In genomic region chr7:69412331-69413146, GRCh38 we compare ENCODE assay signal across 10 cellular contexts.
DNase-seq lines count a peak whose midpoint lies in the region; ATAC-seq and TF ChIP-seq lines count a peak whose summit lies in the region.
"Had no signal": no experiment of that assay in that cellular context is flagged by ENCODE, and none has a peak within 500 bp of the region (broad histone marks: within the 10 kb centered on the region; RNA-seq: fewer than 3 reads in every experiment).

No MANE protein-coding gene starts in this region.

- no peak overlapping the region for H3K4me3 Mint-ChIP-seq in activated CD4-positive, alpha-beta T cell treated with anti-CD3 and anti-CD28 coated beads, Interleukin-2, amount 10 ng/mL, durations not matched to agents 24 days and 14 days
- no peak overlapping the region for H3K4me3 Mint-ChIP-seq in activated naive CD8-positive, alpha-beta T cell treated with anti-CD3 and anti-CD28 coated beads for 36 hours
- no peak overlapping the region for H3K4me3 Mint-ChIP-seq in naive B cell

- intact Hi-C loops in activated CD4-positive, alpha-beta T cell treated with anti-CD3 and anti-CD28 coated beads, Interleukin-2, amount 10 ng/mL, durations not matched to agents 24 days and 14 days (cut with micrococcal nuclease) = no loop called here
- intact Hi-C loops in vagina (cut with DNase I) = no loop called here

- H3K9me3 Mint-ChIP-seq in activated CD4-positive, alpha-beta T cell treated with anti-CD3 and anti-CD28 coated beads, Interleukin-2, amount 10 ng/mL, durations not matched to agents 24 days and 14 days = peaks cover 4% of the 10 kb centered on the region
- H3K9me3 Mint-ChIP-seq in activated naive CD8-positive, alpha-beta T cell treated with anti-CD3 and anti-CD28 coated beads for 36 hours = peaks cover 6% of the 10 kb centered on the region
- H3K9me3 Mint-ChIP-seq in naive B cell = peaks cover 3 to 18% (median 6%) of the 10 kb centered on the region in 7 donors

- no peaks in the 10 kb centered on the region for H3K36me3 Mint-ChIP-seq in activated CD4-positive, alpha-beta T cell treated with anti-CD3 and anti-CD28 coated beads, Interleukin-2, amount 10 ng/mL, durations not matched to agents 24 days and 14 days (ENCODE audit: low read depth)
- no peaks in the 10 kb centered on the region for H3K36me3 Mint-ChIP-seq in activated naive CD8-positive, alpha-beta T cell treated with anti-CD3 and anti-CD28 coated beads for 36 hours
- H3K36me3 Mint-ChIP-seq in naive B cell = peaks cover 0 to 16% of the 10 kb centered on the region in 2 donors

- no peaks in the 10 kb centered on the region for H3K4me1 Mint-ChIP-seq in activated CD4-positive, alpha-beta T cell treated with anti-CD3 and anti-CD28 coated beads, Interleukin-2, amount 10 ng/mL, durations not matched to agents 24 days and 14 days
- no peaks in the 10 kb centered on the region for H3K4me1 Mint-ChIP-seq in activated naive CD8-positive, alpha-beta T cell treated with anti-CD3 and anti-CD28 coated beads for 36 hours
- peaks cover 0 to 7% (median 5%) of the 10 kb centered on the region in 3 donors for H3K4me1 Mint-ChIP-seq in naive B cell

- no peak for TF ChIP-seq POLR2A in vagina (IDR thresholded peaks at IDR 0.05)

- no peaks in the 10 kb centered on the region for H3K27me3 ChIP-seq in vagina

- H3K27me3 Mint-ChIP-seq in activated CD4-positive, alpha-beta T cell treated with anti-CD3 and anti-CD28 coated beads, Interleukin-2, amount 10 ng/mL, durations not matched to agents 24 days and 14 days = no peaks in the 10 kb centered on the region
- H3K27me3 Mint-ChIP-seq in activated naive CD8-positive, alpha-beta T cell treated with anti-CD3 and anti-CD28 coated beads for 36 hours = no peaks in the 10 kb centered on the region
- H3K27me3 Mint-ChIP-seq in naive B cell = peaks cover 0 to 4% (median 0%) of the 10 kb centered on the region in 3 donors

- no peak overlapping the region for H3K27ac Mint-ChIP-seq in activated CD4-positive, alpha-beta T cell treated with anti-CD3 and anti-CD28 coated beads, Interleukin-2, amount 10 ng/mL, durations not matched to agents 24 days and 14 days
- no peak overlapping the region for H3K27ac Mint-ChIP-seq in activated naive CD8-positive, alpha-beta T cell treated with anti-CD3 and anti-CD28 coated beads for 36 hours
- H3K27ac Mint-ChIP-seq in naive B cell = peak overlapping the region in 4 of 6 donors; percentile 21 to 80 (median 40)

- H3K4me3 ChIP-seq in vagina = no peak overlapping the region
- H3K4me3 ChIP-seq: skin epidermis had no signal

- H3K27ac ChIP-seq in vagina = no peak overlapping the region
- H3K27ac ChIP-seq: C4-2B, skin epidermis had no signal

- H3K4me1 ChIP-seq in vagina = no peaks in the 10 kb centered on the region

- H3K9me3 ChIP-seq in vagina = no peaks in the 10 kb centered on the region

- DNase-seq in activated CD4-positive, alpha-beta T cell treated with anti-CD3 and anti-CD28 coated beads, Interleukin-2, amount 10 ng/mL, durations not matched to agents 24 days and 14 days = peak; percentile 63
- DNase-seq in activated CD4-positive, alpha-beta T cell treated with anti-CD3 and anti-CD28 coated beads, Interleukin-2, amount 50 U/mL, for 48 hours = no peak
- peak; percentile 12 for DNase-seq in activated naive CD8-positive, alpha-beta T cell treated with anti-CD3 and anti-CD28 coated beads for 36 hours
- DNase-seq in naive B cell = no peak
- DNase-seq in NCI-H345 treated with DMSO at 0.1 percent for 48 hours (lab: John Stamatoyannopoulos, UW; ENCODE audit: unreplicated experiment) = no peak
- no peak for DNase-seq in Kasumi-1 (lab: John Stamatoyannopoulos, UW)
- no peak for DNase-seq in vagina (ENCODE audit: extremely low spot score in 2 of 2)

- TF ChIP-seq CTCF in vagina (IDR thresholded peaks at IDR 0.05) = no peak

- H3K36me3 ChIP-seq in vagina = no peaks in the 10 kb centered on the region

- ATAC-seq in HG03175 (IDR thresholded peaks at IDR 0.05; ENCODE audit: unreplicated experiment) (peak; percentile 70), naive B cell (ENCODE audit: low read depth in 2 of 2) (peak; percentile 62 to 65)

Comparison
In these comparisons a context has a peak if more than half of its experiments do, and no peak if none do; other contexts are left out.
1. DNase-seq: peak in activated CD4-positive, alpha-beta T cell treated with anti-CD3 and anti-CD28 coated beads, Interleukin-2, amount 10 ng/mL, durations not matched to agents 24 days and 14 days (single experiment) and activated naive CD8-positive, alpha-beta T cell treated with anti-CD3 and anti-CD28 coated beads for 36 hours (single experiment); none in activated CD4-positive, alpha-beta T cell treated with anti-CD3 and anti-CD28 coated beads, Interleukin-2, amount 50 U/mL, for 48 hours (0 of 2), naive B cell (single experiment), NCI-H345 treated with DMSO at 0.1 percent for 48 hours (single experiment), Kasumi-1 (0 of 2) and vagina (0 of 2).
2. H3K27ac Mint-ChIP-seq: peak in naive B cell (4 of 6); none in activated CD4-positive, alpha-beta T cell treated with anti-CD3 and anti-CD28 coated beads, Interleukin-2, amount 10 ng/mL, durations not matched to agents 24 days and 14 days (single experiment) and activated naive CD8-positive, alpha-beta T cell treated with anti-CD3 and anti-CD28 coated beads for 36 hours (single experiment).